ENCODE assay signal across 8 cellular contexts in the genomic region with DNA sequence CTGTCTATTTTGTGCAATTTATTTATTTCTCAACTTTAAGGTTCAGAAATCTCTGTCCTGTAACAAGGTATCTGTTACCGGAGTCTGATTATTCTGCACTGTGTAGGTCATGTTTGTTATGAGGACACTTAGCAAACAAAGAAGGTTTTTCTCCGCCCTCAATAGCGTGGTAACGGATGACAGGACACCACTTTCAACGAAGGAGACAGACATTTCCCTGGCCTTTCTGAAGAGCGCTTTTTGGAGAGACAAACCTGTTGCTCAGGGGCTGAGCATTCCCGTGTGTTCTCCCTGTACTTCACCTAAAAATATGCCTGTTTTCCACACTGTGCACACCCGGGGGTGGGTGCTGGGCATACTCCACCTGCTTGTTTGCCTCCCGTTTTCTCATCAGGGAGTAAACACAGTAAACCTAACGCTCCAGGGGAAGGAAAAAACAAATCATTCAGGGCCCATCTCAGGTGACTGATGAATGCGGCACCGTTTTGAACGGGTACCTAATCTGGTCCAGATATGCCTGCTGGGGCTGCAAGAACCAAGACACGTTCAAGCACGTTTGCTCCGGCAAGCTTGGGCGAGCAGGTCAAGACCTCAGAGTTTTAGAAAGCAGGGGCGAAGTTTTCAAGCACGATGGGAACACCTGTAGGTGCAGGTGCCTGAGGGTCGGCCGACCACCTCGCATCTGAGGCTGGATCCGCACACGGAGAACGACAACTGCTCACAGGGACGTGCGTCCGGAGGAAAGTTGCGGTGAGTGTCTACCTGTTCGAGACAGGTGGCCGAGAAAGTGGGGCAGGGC. TPM values are rescaled to one million over a fixed set of nuclear protein-coding genes. Genes with fewer than 3 reads are reported as not detected.
A peak's percentile ranks its signal among the peaks of the same experiment; 100 is the strongest.
DNase-seq lines count a peak whose midpoint lies in the region; ATAC-seq and TF ChIP-seq lines count a peak whose summit lies in the region.

No MANE protein-coding gene starts in this region.

- H3K4me3 Mint-ChIP-seq in activated T-helper 2 cell treated with anti-CD3 and anti-CD28 coated beads, Interferon-gamma antibody, Interleukin-2, Interleukin-4, amounts not matched to agents 10 μg/mL and 5 μg/mL and 100 μg/mL, durations not matched to agents 14 hours and 24 hours and 36 hours (ENCODE audit: low read depth): peak overlapping the region; percentile 94
- no peak overlapping the region for H3K4me3 Mint-ChIP-seq in Calu3 (ENCODE audit: low read depth, unreplicated experiment)

- H3K4me2 ChIP-seq in smooth muscle cell: peak overlapping the region; percentile 99

- H3K4me1 Mint-ChIP-seq in activated T-helper 2 cell treated with anti-CD3 and anti-CD28 coated beads, Interferon-gamma antibody, Interleukin-2, Interleukin-4, amounts not matched to agents 10 μg/mL and 5 μg/mL and 100 μg/mL, durations not matched to agents 14 hours and 24 hours and 36 hours (ENCODE audit: low read depth): peaks cover 42% of the 10 kb centered on the region
- no peaks in the 10 kb centered on the region for H3K4me1 Mint-ChIP-seq in Calu3 (ENCODE audit: low read depth, unreplicated experiment)

- peaks cover 34% of the 10 kb centered on the region for H3K36me3 Mint-ChIP-seq in activated T-helper 2 cell treated with anti-CD3 and anti-CD28 coated beads, Interferon-gamma antibody, Interleukin-2, Interleukin-4, amounts not matched to agents 10 μg/mL and 5 μg/mL and 100 μg/mL, durations not matched to agents 14 hours and 24 hours and 36 hours (ENCODE audit: low read depth)
- H3K36me3 Mint-ChIP-seq in Calu3 (ENCODE audit: insufficient read depth, unreplicated experiment): peaks cover 11% of the 10 kb centered on the region

- peaks cover 22% of the 10 kb centered on the region for H3K4me1 ChIP-seq in HUES48 (ENCODE audit: control insufficient read depth, insufficient read depth, low read length)
- H3K4me1 ChIP-seq in iPS-15b (ENCODE audit: control insufficient read depth, insufficient read depth, low read length): peaks cover 5% of the 10 kb centered on the region
- peaks cover 3% of the 10 kb centered on the region for H3K4me1 ChIP-seq in smooth muscle cell (ENCODE audit: low read depth)

- H3K27ac ChIP-seq in HUES48 (ENCODE audit: low read depth, low read length) (no peak overlapping the region), smooth muscle cell (ENCODE audit: low read depth) (no peak overlapping the region)

- CTCF ChIA-PET in Calu3 (lab: Charles Lee): no interaction called here

- BruUV-seq in Calu3 (replicated peaks; lab: Mats Ljungman, UMichigan): no TSS peak

- H3K9me3 ChIP-seq in HUES48 (ENCODE audit: control insufficient read depth, insufficient read depth, low read length) (no peaks in the 10 kb centered on the region), iPS-15b (ENCODE audit: control insufficient read depth, insufficient read depth, low read length) (no peaks in the 10 kb centered on the region), smooth muscle cell (replicated peaks; ENCODE audit: low read depth) (no peaks in the 10 kb centered on the region)

- H3K36me3 ChIP-seq in HUES48 (ENCODE audit: control insufficient read depth, insufficient read depth, low read length) (no peaks in the 10 kb centered on the region), iPS-15b (ENCODE audit: control insufficient read depth, insufficient read depth, low read length) (no peaks in the 10 kb centered on the region), smooth muscle cell (ENCODE audit: low read depth) (no peaks in the 10 kb centered on the region)

- no peaks in the 10 kb centered on the region for H3K79me2 ChIP-seq in smooth muscle cell (ENCODE audit: low read depth)

- no peaks in the 10 kb centered on the region for H3F3A ChIP-seq in smooth muscle cell (ENCODE audit: low read depth)

- peaks cover 44% of the 10 kb centered on the region for H3K27me3 ChIP-seq in HUES48 (ENCODE audit: control insufficient read depth, insufficient read depth, low read length)
- H3K27me3 ChIP-seq in iPS-15b (ENCODE audit: control insufficient read depth, insufficient read depth, low read length): peaks cover 41% of the 10 kb centered on the region
- peaks cover 30% of the 10 kb centered on the region for H3K27me3 ChIP-seq in smooth muscle cell (ENCODE audit: low read depth)

- WGBS in smooth muscle cell (ENCODE audit: low lambda C conversion rate): 20% methylated on average over 31 of the region's 31 CpGs

- TF ChIP-seq CTCF in GM12865 (IDR thresholded peaks at IDR 0.05; ENCODE audit: insufficient read depth, low read depth, low read length, missing control alignments) (no peak), smooth muscle cell (IDR thresholded peaks at IDR 0.05; ENCODE audit: borderline replicate concordance, insufficient read depth, poor library complexity, severe bottlenecking) (no peak), Calu3 (IDR thresholded peaks at IDR 0.05; ENCODE audit: unreplicated experiment) (no peak)

- H3K4me3 ChIP-seq in GM12865 (ENCODE audit: low read depth, low read length): peak overlapping the region; percentile 42
- H3K4me3 ChIP-seq in HUES48 (ENCODE audit: low read depth, low read length): peak overlapping the region; percentile 73
- H3K4me3 ChIP-seq in iPS-15b (ENCODE audit: low read depth, low read length): peak overlapping the region; percentile 82
- peak overlapping the region; percentile 83 for H3K4me3 ChIP-seq in smooth muscle cell

- H3K9me3 Mint-ChIP-seq in activated T-helper 2 cell treated with anti-CD3 and anti-CD28 coated beads, Interferon-gamma antibody, Interleukin-2, Interleukin-4, amounts not matched to agents 10 μg/mL and 5 μg/mL and 100 μg/mL, durations not matched to agents 14 hours and 24 hours and 36 hours: peaks cover 5% of the 10 kb centered on the region
- H3K9me3 Mint-ChIP-seq in Calu3 (ENCODE audit: low read depth, unreplicated experiment): no peaks in the 10 kb centered on the region

- DNase-seq in GM12865 (ENCODE audit: low read depth): no peak
- no peak for DNase-seq in activated T-helper 2 cell treated with anti-CD3 and anti-CD28 coated beads, Interferon-gamma antibody, Interleukin-2, Interleukin-4, amounts not matched to agents 10 μg/mL and 5 μg/mL and 100 μg/mL, durations not matched to agents 14 hours and 24 hours and 36 hours (ENCODE audit: low spot score)
- no peak for DNase-seq in smooth muscle cell (lab: John Stamatoyannopoulos, UW; ENCODE audit: unreplicated experiment)
- DNase-seq in Calu3: no peak

- intact Hi-C loops in activated T-helper 2 cell treated with anti-CD3 and anti-CD28 coated beads, Interferon-gamma antibody, Interleukin-2, Interleukin-4, amounts not matched to agents 10 μg/mL and 5 μg/mL and 100 μg/mL, durations not matched to agents 14 hours and 24 hours and 36 hours (cut with micrococcal nuclease): no loop called here
- intact Hi-C loops in Calu3 (cut with micrococcal nuclease; ENCODE audit: unreplicated experiment): no loop called here

- H4K20me1 ChIP-seq in smooth muscle cell (ENCODE audit: low read depth): no peaks in the 10 kb centered on the region

- H2AFZ ChIP-seq in smooth muscle cell (ENCODE audit: low read depth): peak overlapping the region; percentile 92

- peak overlapping the region; percentile 94 for H3K27ac Mint-ChIP-seq in activated T-helper 2 cell treated with anti-CD3 and anti-CD28 coated beads, Interferon-gamma antibody, Interleukin-2, Interleukin-4, amounts not matched to agents 10 μg/mL and 5 μg/mL and 100 μg/mL, durations not matched to agents 14 hours and 24 hours and 36 hours
- no peak overlapping the region for H3K27ac Mint-ChIP-seq in Calu3 (ENCODE audit: unreplicated experiment)

- no peak overlapping the region for H3K9ac ChIP-seq in HUES48 (ENCODE audit: low read depth, low read length)
- peak overlapping the region; percentile 16 for H3K9ac ChIP-seq in iPS-15b (ENCODE audit: low read depth, low read length)
- no peak overlapping the region for H3K9ac ChIP-seq in smooth muscle cell (ENCODE audit: low read depth)

- H3K27me3 Mint-ChIP-seq in activated T-helper 2 cell treated with anti-CD3 and anti-CD28 coated beads, Interferon-gamma antibody, Interleukin-2, Interleukin-4, amounts not matched to agents 10 μg/mL and 5 μg/mL and 100 μg/mL, durations not matched to agents 14 hours and 24 hours and 36 hours (ENCODE audit: low read depth): no peaks in the 10 kb centered on the region
- no peaks in the 10 kb centered on the region for H3K27me3 Mint-ChIP-seq in Calu3 (ENCODE audit: unreplicated experiment)

- ATAC-seq in GM19463 (IDR thresholded peaks at IDR 0.05; ENCODE audit: unreplicated experiment) (no peak), HG03342 (IDR thresholded peaks at IDR 0.05; ENCODE audit: unreplicated experiment) (no peak)

RNA-seq across cellular contexts. Expression of gene RETREG1, which starts 0.9 kb away (rescaled TPM):
- 21.9 and 28.0 TPM in 2 replicates for total RNA-seq in activated T-helper 2 cell treated with anti-CD3 and anti-CD28 coated beads, Interferon-gamma antibody, Interleukin-2, Interleukin-4, amounts not matched to agents 10 μg/mL and 5 μg/mL and 100 μg/mL, durations not matched to agents 14 hours and 24 hours and 36 hours
- total RNA-seq in smooth muscle cell: 0.90 and 4.4 TPM in 2 replicates
- 0.19 and 4.0 TPM in 2 replicates for polyA plus RNA-seq in smooth muscle cell
- 12.0 and 15.4 TPM in 2 replicates for total RNA-seq in Calu3 (2022)
